In the genomic region with DNA sequence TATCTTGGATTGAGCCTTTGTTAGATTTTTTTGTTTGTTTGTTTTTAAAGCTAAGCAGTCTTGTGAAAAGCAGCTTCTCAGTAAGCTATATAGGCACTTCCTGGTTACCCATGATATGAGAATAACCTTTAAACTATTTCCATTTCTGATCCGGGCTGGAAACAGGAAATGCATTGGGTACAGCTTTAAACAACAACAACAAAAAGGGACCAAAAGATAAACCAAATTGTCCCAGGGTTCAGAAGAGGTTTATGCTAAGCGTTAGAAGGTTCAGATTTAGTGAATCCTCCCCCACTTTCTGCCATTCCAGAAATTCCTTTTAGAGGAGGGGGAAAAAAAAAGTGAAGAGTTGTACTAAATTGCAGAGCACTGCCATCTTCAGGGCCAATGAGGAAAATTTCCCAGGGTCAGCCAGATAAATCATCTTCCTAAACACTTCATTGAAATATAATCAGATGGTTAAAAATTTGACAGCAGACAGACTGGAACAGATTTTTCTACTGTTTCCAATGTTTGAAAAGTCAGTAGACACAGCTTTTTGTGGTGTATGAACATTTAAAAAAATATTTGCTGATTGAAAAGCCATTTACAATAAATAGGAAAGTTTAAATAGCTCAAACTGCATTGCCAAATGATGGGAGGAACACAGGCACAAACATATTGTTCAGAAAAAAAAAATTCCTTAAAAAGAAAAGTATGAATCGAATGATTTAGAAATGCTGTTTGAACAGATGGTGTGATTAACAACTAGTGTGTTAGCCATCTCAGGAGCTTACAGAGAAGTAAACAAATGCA, we compare ENCODE assay signal across 9 cellular contexts.
DNase-seq lines count a peak whose midpoint lies in the region; ATAC-seq and TF ChIP-seq lines count a peak whose summit lies in the region.
"Had no signal": no experiment of that assay in that cellular context is flagged by ENCODE, and none has a peak within 500 bp of the region (broad histone marks: within the 10 kb centered on the region; RNA-seq: fewer than 3 reads in every experiment).

No MANE protein-coding gene starts in this region.

- no peak overlapping the region for H3K4me3 ChIP-seq in AG04449 (ENCODE audit: low read depth, low read length)
- peak overlapping the region in 1 of 4 donors; percentile 13 for H3K4me3 ChIP-seq in transverse colon

- in situ Hi-C loops in GM13976 (cut with MboI; ENCODE audit: low sequenced_read_pairs, unreplicated experiment) (loop anchor here (25.0 kb wide), 1 partner anchor 633 kb away; no protein-coding TSS in a partner anchor), transverse colon (cut with MboI; ENCODE audit: low pct_ligation_motif_present in 1 of 4, low pct_unique_long_range_greater_than_20kb in 1 of 4, low sequenced_read_pairs in 3 of 4) (loop anchor here in 1 of 4 donors (25.0 kb wide), 1 partner anchor 883 kb away; no protein-coding TSS in a partner anchor)

- peak overlapping the region; percentile 36 to 67 (median 48) for H3K27ac ChIP-seq in transverse colon

- H3K4me1 ChIP-seq in transverse colon: peaks cover 0 to 3% (median 0%) of the 10 kb centered on the region in 4 donors

- H3K9me3 ChIP-seq in transverse colon: no peaks in the 10 kb centered on the region

- DNase-seq in AG04449 (ENCODE audit: low read depth, low spot score) (no peak), GM13976 (ENCODE audit: low spot score) (peak; percentile 22), NCI-H460 (ENCODE audit: extremely low read depth, low read depth) (peak; percentile 80), left kidney (ENCODE audit: low read depth, low spot score) (peak; percentile 94), transverse colon (peak; percentile 28)
- DNase-seq in central memory CD4-positive, alpha-beta T cell: peak; percentile 14
- DNase-seq: naive B cell had no signal

- POLR2A ChIA-PET in AG04449 (lab: Yijun Ruan, JAX): interaction anchor here (0.6 to 0.9 kb wide), 3 partner anchors 409 to 763 kb away, joined by 3 to 6 read pairs (median 4); no protein-coding TSS in a partner anchor

- CTCF ChIA-PET in AG04449 (lab: Yijun Ruan, JAX): interaction anchor here (0.7 to 3.3 kb wide), 54 partner anchors 9 to 873 kb away, joined by 3 to 24 read pairs (median 4); no protein-coding TSS in a partner anchor

- WGBS in transverse colon (ENCODE audit: low coverage in 1 of 2), 2 donors: 6 to 9% methylated on average over 3 of the region's 3 CpGs

- TF ChIP-seq POLR2A in transverse colon (IDR thresholded peaks at IDR 0.05): no peak

- ATAC-seq in GM18520 (IDR thresholded peaks at IDR 0.05; ENCODE audit: unreplicated experiment): no peak
- no peak for ATAC-seq in HG02571 (IDR thresholded peaks at IDR 0.05; ENCODE audit: unreplicated experiment)

- no peaks in the 10 kb centered on the region for H3K27me3 ChIP-seq in transverse colon

- intact Hi-C loops in transverse colon (cut with DNase I; ENCODE audit: low total_unique reads): no loop called here

- TF ChIP-seq EP300 in transverse colon (IDR thresholded peaks at IDR 0.05; ENCODE audit: low read depth): no peak

- TF ChIP-seq CTCF in AG04449 (IDR thresholded peaks at IDR 0.05; ENCODE audit: insufficient read depth, low read length, missing control alignments) (peak; percentile 55), GM13976 (IDR thresholded peaks at IDR 0.05; ENCODE audit: borderline replicate concordance, control extremely low read depth, extremely low read depth, insufficient read depth, missing control alignments) (peak; percentile 22), transverse colon (IDR thresholded peaks at IDR 0.05) (peak; percentile 54 to 76 (median 62))

- no peaks in the 10 kb centered on the region for H3K36me3 ChIP-seq in transverse colon
